In the genomic region with DNA sequence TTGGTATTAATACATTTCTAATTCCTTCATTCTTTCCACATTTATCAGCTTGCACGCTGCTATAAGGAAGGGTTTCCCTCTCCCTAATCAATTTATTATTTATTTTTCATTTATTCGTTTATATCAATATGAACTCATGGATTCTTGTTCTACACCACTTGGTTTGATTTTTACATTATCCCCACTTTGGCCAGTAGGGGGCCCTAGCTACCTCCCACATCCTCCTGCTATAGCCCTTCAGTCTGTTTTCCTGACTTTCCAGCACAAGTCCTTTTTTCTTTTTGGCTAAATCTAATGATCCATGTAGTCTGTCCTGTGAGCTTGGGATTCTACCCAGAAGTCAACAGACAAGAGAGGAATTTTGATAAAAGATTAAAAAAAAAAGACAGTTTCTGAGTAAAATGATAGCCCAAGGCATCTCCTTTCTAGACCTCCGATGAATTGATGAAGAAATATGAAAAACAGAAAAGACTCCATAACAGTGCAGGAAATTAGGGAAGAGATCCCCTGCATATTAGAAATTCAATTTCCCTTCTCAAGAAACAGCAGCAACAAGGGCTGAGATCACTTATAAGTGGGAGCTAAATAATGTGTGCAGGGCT, we compare ENCODE assay signal across 8 cellular contexts. TPM values are rescaled to one million over a fixed set of nuclear protein-coding genes. Genes with fewer than 3 reads are reported as not detected.
DNase-seq lines count a peak whose midpoint lies in the region; ATAC-seq and TF ChIP-seq lines count a peak whose summit lies in the region.

No MANE protein-coding gene starts in this region.

- H2AFZ ChIP-seq in Loucy (ENCODE audit: low read length), result no peak overlapping the region

- peak; percentile 17 for DNase-seq in COLO668 (lab: John Stamatoyannopoulos, UW; ENCODE audit: unreplicated experiment)
- peak; percentile 44 for DNase-seq in astrocyte of the spinal cord (ENCODE audit: low read depth, low spot score)
- DNase-seq in left kidney (ENCODE audit: low read depth, low spot score), result peak; percentile 76
- DNase-seq in uterus, result peak in 1 of 2 donors; percentile 22

- no peak overlapping the region for H3K27ac ChIP-seq in 22Rv1
- H3K27ac ChIP-seq in uterus, result peak overlapping the region in 1 of 2 donors; percentile 14

- no peak for TF ChIP-seq POLR2A in uterus (IDR thresholded peaks at IDR 0.05)

- intact Hi-C loops in uterus (cut with DNase I; ENCODE audit: low total_unique reads), result no loop called here

- H3K9me3 ChIP-seq in Loucy (ENCODE audit: insufficient read depth, low read depth, low read length) (no peaks in the 10 kb centered on the region), uterus (no peaks in the 10 kb centered on the region)

- no peaks in the 10 kb centered on the region for H3K27me3 ChIP-seq in Loucy (ENCODE audit: insufficient read depth, low read length, poor library complexity, severe bottlenecking)
- H3K27me3 ChIP-seq in uterus, result no peaks in the 10 kb centered on the region

- in situ Hi-C loops in astrocyte of the spinal cord (cut with HindIII; ENCODE audit: low sequenced_read_pairs), result no loop called here

- H3K4me3 ChIP-seq in Loucy (ENCODE audit: low read length, poor library complexity, severe bottlenecking) (no peak overlapping the region), astrocyte of the spinal cord (ENCODE audit: low read depth, low read length) (no peak overlapping the region), uterus (no peak overlapping the region)

- ATAC-seq in GM21367 (IDR thresholded peaks at IDR 0.05; ENCODE audit: unreplicated experiment) (no peak), GM21447 (IDR thresholded peaks at IDR 0.05; ENCODE audit: unreplicated experiment) (no peak)

- no peaks in the 10 kb centered on the region for H3K79me2 ChIP-seq in Loucy (ENCODE audit: insufficient read depth, low read length)

- H3K9me2 ChIP-seq in Loucy (replicated peaks; ENCODE audit: low read depth, low read length), result no peaks in the 10 kb centered on the region

- H3K9ac ChIP-seq in Loucy (ENCODE audit: low read depth, low read length, poor library complexity, severe bottlenecking), result no peak overlapping the region

- no peak overlapping the region for H3K4me2 ChIP-seq in Loucy (ENCODE audit: low read depth, low read length, poor library complexity, severe bottlenecking)

- H3K36me3 ChIP-seq in Loucy (ENCODE audit: insufficient read depth, low read length) (no peaks in the 10 kb centered on the region), uterus (no peaks in the 10 kb centered on the region)

- H3F3A ChIP-seq in Loucy (ENCODE audit: low read depth), result no peaks in the 10 kb centered on the region

- peak; percentile 91 for TF ChIP-seq CTCF in 22Rv1 (IDR thresholded peaks at IDR 0.05)
- TF ChIP-seq CTCF in Loucy (conservative IDR thresholded peaks at IDR 0.05; ENCODE audit: low read length), result peak; percentile 92
- TF ChIP-seq CTCF in astrocyte of the spinal cord (IDR thresholded peaks at IDR 0.05; ENCODE audit: low read depth, low read length), result peak; percentile 87
- TF ChIP-seq CTCF in uterus (IDR thresholded peaks at IDR 0.05), result peak; percentile 43 to 65 (median 50)

- H3K4me1 ChIP-seq in Loucy (ENCODE audit: insufficient read depth, low read length, poor library complexity, severe bottlenecking), result no peaks in the 10 kb centered on the region
- H3K4me1 ChIP-seq in uterus, result no peaks in the 10 kb centered on the region

- H4K20me1 ChIP-seq in Loucy (ENCODE audit: insufficient read depth, low read length, poor library complexity, severe bottlenecking), result no peaks in the 10 kb centered on the region

RNA-seq across cellular contexts. Expression of a gene that starts 47.7 kb away (rescaled TPM):
- total RNA-seq in uterus, result not detected
